17 cellular contexts compared by ENCODE assay signal in the genomic region with DNA sequence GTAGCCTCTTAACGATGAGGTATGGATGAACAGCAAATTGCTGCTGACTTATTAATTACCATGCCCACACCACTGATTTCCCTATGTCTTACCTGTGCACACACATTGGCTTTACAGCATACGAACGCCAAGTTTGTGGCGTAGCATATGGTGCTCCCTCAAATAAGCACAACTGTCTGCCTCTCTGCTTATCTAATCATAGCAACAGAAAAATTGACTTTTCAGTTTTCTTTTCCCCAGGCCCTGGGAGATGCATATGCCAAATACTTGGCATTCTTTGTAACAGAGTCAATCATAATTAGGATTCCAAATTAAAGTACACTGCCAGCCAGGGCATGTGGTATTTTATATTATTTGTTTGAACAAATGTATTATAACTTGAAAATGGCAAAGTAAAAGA.
A peak's percentile ranks its signal among the peaks of the same experiment; 100 is the strongest.
DNase-seq lines count a peak whose midpoint lies in the region; ATAC-seq and TF ChIP-seq lines count a peak whose summit lies in the region.
"Had no signal": no experiment of that assay in that cellular context is flagged by ENCODE, and none has a peak within 500 bp of the region (broad histone marks: within the 10 kb centered on the region; RNA-seq: fewer than 3 reads in every experiment).

No MANE protein-coding gene starts in this region.

- no peak overlapping the region for H2AFZ ChIP-seq in PC-3 (ENCODE audit: low read length)
- H2AFZ ChIP-seq in osteoblast (ENCODE audit: low read length), result no peak overlapping the region

- no peak overlapping the region for H3K4me3 Mint-ChIP-seq in activated T-cell treated with anti-CD3 and anti-CD28 coated beads, Interleukin-2, amount 50 U/mL, for 4 hours
- H3K4me3 Mint-ChIP-seq: dendritic cell treated with granulocyte-macrophage colony-stimulating factor and Interleukin-4, amounts not matched to agents 40 ng/mL and 50 ng/mL, for 4 days; natural killer cell treated with Interleukin-12 subunit alpha and Interleukin-12 subunit beta and Interleukin-15 and Interleukin-18, amount 100 ng/mL, for 72 hours; stimulated activated memory B cell treated with anti-CD40 and anti-IgM and Interleukin-4, amounts not matched to agents 10 μg/mL and 1 μg/mL and 100 μg/mL, for 72 hours had no signal

- H3K27me3 Mint-ChIP-seq in activated T-cell treated with anti-CD3 and anti-CD28 coated beads, Interleukin-2, amount 50 U/mL, for 4 hours (ENCODE audit: low read depth), result no peaks in the 10 kb centered on the region
- H3K27me3 Mint-ChIP-seq: dendritic cell treated with granulocyte-macrophage colony-stimulating factor and Interleukin-4, amounts not matched to agents 40 ng/mL and 50 ng/mL, for 4 days; natural killer cell treated with Interleukin-12 subunit alpha and Interleukin-12 subunit beta and Interleukin-15 and Interleukin-18, amount 100 ng/mL, for 72 hours; stimulated activated memory B cell treated with anti-CD40 and anti-IgM and Interleukin-4, amounts not matched to agents 10 μg/mL and 1 μg/mL and 100 μg/mL, for 72 hours had no signal

- peak; percentile 67 for DNase-seq in ELR (ENCODE audit: low read depth)
- DNase-seq in PC-3, result peak; percentile 8
- DNase-seq in choroid plexus epithelial cell (ENCODE audit: low read depth), result peak; percentile 86
- DNase-seq in osteoblast (ENCODE audit: insufficient read length, low spot score, missing footprints), result no peak
- DNase-seq in activated T-cell treated with anti-CD3 and anti-CD28 coated beads, Interleukin-2, amount 50 U/mL, for 4 hours, result no peak
- DNase-seq in tibial nerve (ENCODE audit: low spot score in 2 of 2), result no peak
- DNase-seq: activated CD4-positive, alpha-beta T cell treated with anti-CD3 and anti-CD28 coated beads for 4 hours; left ventricle myocardium superior; MM.1S; right lobe of liver; SJCRH30 had no signal

- no peak for TF ChIP-seq POLR2A in tibial nerve (IDR thresholded peaks at IDR 0.05)

- no peaks in the 10 kb centered on the region for H3K36me3 Mint-ChIP-seq in activated T-cell treated with anti-CD3 and anti-CD28 coated beads, Interleukin-2, amount 50 U/mL, for 4 hours (ENCODE audit: insufficient read depth)
- H3K36me3 Mint-ChIP-seq: natural killer cell treated with Interleukin-12 subunit alpha and Interleukin-12 subunit beta and Interleukin-15 and Interleukin-18, amount 100 ng/mL, for 72 hours; stimulated activated memory B cell treated with anti-CD40 and anti-IgM and Interleukin-4, amounts not matched to agents 10 μg/mL and 1 μg/mL and 100 μg/mL, for 72 hours had no signal

- WGBS in tibial nerve, 2 donors, result 51 to 54% methylated on average over 4 of the region's 4 CpGs

- H3F3A ChIP-seq in PC-3 (ENCODE audit: low read length, unreplicated experiment), result no peaks in the 10 kb centered on the region

- no TSS peak for BruUV-seq in PC-3 (replicated peaks; lab: Mats Ljungman, UMichigan)

- H3K9me3 ChIP-seq in PC-3 (ENCODE audit: low read length), result no peaks in the 10 kb centered on the region
- no peaks in the 10 kb centered on the region for H3K9me3 ChIP-seq in osteoblast (ENCODE audit: low read depth, low read length)
- no peaks in the 10 kb centered on the region for H3K9me3 ChIP-seq in tibial nerve
- H3K9me3 ChIP-seq: right lobe of liver, SJCRH30, upper lobe of left lung had no signal

- intact Hi-C loops in PC-3 (cut with micrococcal nuclease), result no loop called here

- H3K4me3 ChIP-seq in PC-3 (ENCODE audit: low read length), result no peak overlapping the region
- H3K4me3 ChIP-seq in choroid plexus epithelial cell (ENCODE audit: low read depth, low read length), result no peak overlapping the region
- H3K4me3 ChIP-seq in osteoblast (ENCODE audit: insufficient read depth, low read length), result no peak overlapping the region
- H3K4me3 ChIP-seq in tibial nerve, result no peak overlapping the region
- H3K4me3 ChIP-seq: right lobe of liver, SJCRH30, upper lobe of left lung had no signal

- CTCF ChIA-PET in PC-3 (lab: Charles Lee), result no interaction called here

- ATAC-seq in PC-3, result 0 out of 2 replicates have a peak, but pooled peaks have one; percentile 24
- ATAC-seq in HG02840 (IDR thresholded peaks at IDR 0.05; ENCODE audit: low FRiP score, unreplicated experiment), result no peak
- ATAC-seq in activated T-cell treated with anti-CD3 and anti-CD28 coated beads, Interleukin-2, amount 50 U/mL, for 4 hours, result no peak
- ATAC-seq in HG02798 (IDR thresholded peaks at IDR 0.05; ENCODE audit: poor library complexity, unreplicated experiment), result no peak
- ATAC-seq: left ventricle myocardium superior; natural killer cell treated with Interleukin-12 subunit alpha and Interleukin-12 subunit beta and Interleukin-15 and Interleukin-18, amount 100 ng/mL, for 72 hours; right lobe of liver had no signal

- H3K27ac ChIP-seq in PC-3 (ENCODE audit: low read length), result no peak overlapping the region
- H3K27ac ChIP-seq in osteoblast (ENCODE audit: low read depth, low read length), result peak overlapping the region; percentile 95
- peak overlapping the region in 1 of 4 donors; percentile 14 for H3K27ac ChIP-seq in tibial nerve
- H3K27ac ChIP-seq: right lobe of liver, SJCRH30 had no signal

- H4K20me1 ChIP-seq in PC-3 (ENCODE audit: low read length) (no peaks in the 10 kb centered on the region), osteoblast (ENCODE audit: insufficient read depth, low read length) (no peaks in the 10 kb centered on the region)

- no peaks in the 10 kb centered on the region for H3K27me3 ChIP-seq in PC-3 (ENCODE audit: low read length)
- H3K27me3 ChIP-seq in osteoblast (ENCODE audit: insufficient read depth, low read length), result no peaks in the 10 kb centered on the region
- H3K27me3 ChIP-seq in tibial nerve, result no peaks in the 10 kb centered on the region
- H3K27me3 ChIP-seq: right lobe of liver, SJCRH30, upper lobe of left lung had no signal

- H3K36me3 ChIP-seq in PC-3 (ENCODE audit: low read depth, low read length) (no peaks in the 10 kb centered on the region), osteoblast (ENCODE audit: insufficient read depth, low read length) (no peaks in the 10 kb centered on the region), tibial nerve (no peaks in the 10 kb centered on the region)
- H3K36me3 ChIP-seq: right lobe of liver, SJCRH30, upper lobe of left lung had no signal

- H3K4me1 ChIP-seq in PC-3 (ENCODE audit: insufficient read depth, low read length) (peaks cover 8% of the 10 kb centered on the region; the same call in 1 of the 2 replicates), osteoblast (ENCODE audit: insufficient read depth, low read length) (peaks cover 40% of the 10 kb centered on the region), tibial nerve (peaks cover 0 to 20% (median 0%) of the 10 kb centered on the region in 4 donors)
- H3K4me1 ChIP-seq: right lobe of liver, SJCRH30 had no signal

- TF ChIP-seq EP300 in tibial nerve (IDR thresholded peaks at IDR 0.05), result no peak

- no peak overlapping the region for H3K4me2 ChIP-seq in PC-3 (ENCODE audit: low read length)
- no peak overlapping the region for H3K4me2 ChIP-seq in osteoblast (ENCODE audit: insufficient read depth, low read length)

- TF ChIP-seq CTCF in PC-3 (conservative IDR thresholded peaks at IDR 0.05; ENCODE audit: low read depth, low read length) (no peak), choroid plexus epithelial cell (conservative IDR thresholded peaks at IDR 0.05; ENCODE audit: low read depth, low read length) (no peak), osteoblast (IDR thresholded peaks at IDR 0.05; ENCODE audit: extremely low read depth, low read depth, low read length) (no peak), tibial nerve (IDR thresholded peaks at IDR 0.05) (no peak)

- no peak overlapping the region for H3K9ac ChIP-seq in PC-3 (ENCODE audit: low read length)

- peaks cover 7% of the 10 kb centered on the region for H3K9me3 Mint-ChIP-seq in activated T-cell treated with anti-CD3 and anti-CD28 coated beads, Interleukin-2, amount 50 U/mL, for 4 hours

- no peaks in the 10 kb centered on the region for H3K9me2 ChIP-seq in PC-3 (replicated peaks; ENCODE audit: low read length)

- POLR2A ChIA-PET in PC-3 (lab: Charles Lee; ENCODE audit: unreplicated experiment), result no interaction called here

- no peaks in the 10 kb centered on the region for H3K4me1 Mint-ChIP-seq in activated T-cell treated with anti-CD3 and anti-CD28 coated beads, Interleukin-2, amount 50 U/mL, for 4 hours (ENCODE audit: low read depth)
- H3K4me1 Mint-ChIP-seq: stimulated activated memory B cell treated with anti-CD40 and anti-IgM and Interleukin-4, amounts not matched to agents 10 μg/mL and 1 μg/mL and 100 μg/mL, for 72 hours had no signal

- no peaks in the 10 kb centered on the region for H3K79me2 ChIP-seq in PC-3 (ENCODE audit: low read length)
- H3K79me2 ChIP-seq in osteoblast (ENCODE audit: insufficient read depth, low read length), result no peaks in the 10 kb centered on the region

Comparison
In these comparisons a context has a peak if more than half of its experiments do, and no peak if none do; other contexts are left out.
1. DNase-seq: peak in ELR (single experiment), PC-3 (single experiment) and choroid plexus epithelial cell (single experiment); none in osteoblast (single experiment), activated T-cell treated with anti-CD3 and anti-CD28 coated beads, Interleukin-2, amount 50 U/mL, for 4 hours (single experiment) and tibial nerve (0 of 2).